Comparison of ENCODE assay signal across 1 cellular context in the genomic region with DNA sequence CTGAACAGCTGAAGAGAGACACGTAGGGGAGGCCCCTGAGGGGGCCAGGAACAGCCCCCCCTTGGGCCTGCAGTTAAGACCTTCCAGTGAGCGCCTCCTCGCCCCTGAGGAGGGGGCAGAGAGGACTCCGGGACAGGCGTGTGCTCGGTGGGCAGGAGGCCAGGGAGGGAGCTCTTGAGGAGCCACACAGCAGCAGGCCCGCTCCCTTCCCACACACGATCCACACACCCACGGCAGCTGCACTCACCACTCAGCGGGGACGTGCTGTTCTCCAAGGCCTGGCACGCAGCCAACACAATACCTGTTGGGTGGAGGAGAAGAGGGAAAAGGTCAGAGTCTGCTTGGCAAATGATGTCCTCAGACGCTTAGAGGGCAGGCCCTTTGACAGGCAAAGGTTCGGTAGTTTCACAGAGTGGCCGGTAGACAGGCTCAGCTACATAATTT.
A peak's percentile ranks its signal among the peaks of the same experiment; 100 is the strongest.
TF ChIP-seq lines count a peak whose summit lies in the region.

No MANE protein-coding gene starts in this region.

TF ChIP-seq in HepG2, 621 proteins besides CTCF, POLR2A, EP300 and RAD21 (continued from another document and continues in another):
- TF ChIP-seq, protein P1, sequence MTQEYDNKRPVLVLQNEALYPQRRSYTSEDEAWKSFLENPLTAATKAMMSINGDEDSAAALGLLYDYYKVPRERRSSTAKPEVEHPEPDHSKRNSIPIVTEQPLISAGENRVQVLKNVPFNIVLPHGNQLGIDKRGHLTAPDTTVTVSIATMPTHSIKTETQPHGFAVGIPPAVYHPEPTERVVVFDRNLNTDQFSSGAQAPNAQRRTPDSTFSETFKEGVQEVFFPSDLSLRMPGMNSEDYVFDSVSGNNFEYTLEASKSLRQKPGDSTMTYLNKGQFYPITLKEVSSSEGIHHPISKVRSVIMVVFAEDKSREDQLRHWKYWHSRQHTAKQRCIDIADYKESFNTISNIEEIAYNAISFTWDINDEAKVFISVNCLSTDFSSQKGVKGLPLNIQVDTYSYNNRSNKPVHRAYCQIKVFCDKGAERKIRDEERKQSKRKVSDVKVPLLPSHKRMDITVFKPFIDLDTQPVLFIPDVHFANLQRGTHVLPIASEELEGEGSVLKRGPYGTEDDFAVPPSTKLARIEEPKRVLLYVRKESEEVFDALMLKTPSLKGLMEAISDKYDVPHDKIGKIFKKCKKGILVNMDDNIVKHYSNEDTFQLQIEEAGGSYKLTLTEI (CRISPR knock-in tag; conservative IDR thresholded peaks at IDR 0.05): no peak
- TF ChIP-seq NBN (conservative IDR thresholded peaks at IDR 0.05): no peak
- TF ChIP-seq, protein P2, sequence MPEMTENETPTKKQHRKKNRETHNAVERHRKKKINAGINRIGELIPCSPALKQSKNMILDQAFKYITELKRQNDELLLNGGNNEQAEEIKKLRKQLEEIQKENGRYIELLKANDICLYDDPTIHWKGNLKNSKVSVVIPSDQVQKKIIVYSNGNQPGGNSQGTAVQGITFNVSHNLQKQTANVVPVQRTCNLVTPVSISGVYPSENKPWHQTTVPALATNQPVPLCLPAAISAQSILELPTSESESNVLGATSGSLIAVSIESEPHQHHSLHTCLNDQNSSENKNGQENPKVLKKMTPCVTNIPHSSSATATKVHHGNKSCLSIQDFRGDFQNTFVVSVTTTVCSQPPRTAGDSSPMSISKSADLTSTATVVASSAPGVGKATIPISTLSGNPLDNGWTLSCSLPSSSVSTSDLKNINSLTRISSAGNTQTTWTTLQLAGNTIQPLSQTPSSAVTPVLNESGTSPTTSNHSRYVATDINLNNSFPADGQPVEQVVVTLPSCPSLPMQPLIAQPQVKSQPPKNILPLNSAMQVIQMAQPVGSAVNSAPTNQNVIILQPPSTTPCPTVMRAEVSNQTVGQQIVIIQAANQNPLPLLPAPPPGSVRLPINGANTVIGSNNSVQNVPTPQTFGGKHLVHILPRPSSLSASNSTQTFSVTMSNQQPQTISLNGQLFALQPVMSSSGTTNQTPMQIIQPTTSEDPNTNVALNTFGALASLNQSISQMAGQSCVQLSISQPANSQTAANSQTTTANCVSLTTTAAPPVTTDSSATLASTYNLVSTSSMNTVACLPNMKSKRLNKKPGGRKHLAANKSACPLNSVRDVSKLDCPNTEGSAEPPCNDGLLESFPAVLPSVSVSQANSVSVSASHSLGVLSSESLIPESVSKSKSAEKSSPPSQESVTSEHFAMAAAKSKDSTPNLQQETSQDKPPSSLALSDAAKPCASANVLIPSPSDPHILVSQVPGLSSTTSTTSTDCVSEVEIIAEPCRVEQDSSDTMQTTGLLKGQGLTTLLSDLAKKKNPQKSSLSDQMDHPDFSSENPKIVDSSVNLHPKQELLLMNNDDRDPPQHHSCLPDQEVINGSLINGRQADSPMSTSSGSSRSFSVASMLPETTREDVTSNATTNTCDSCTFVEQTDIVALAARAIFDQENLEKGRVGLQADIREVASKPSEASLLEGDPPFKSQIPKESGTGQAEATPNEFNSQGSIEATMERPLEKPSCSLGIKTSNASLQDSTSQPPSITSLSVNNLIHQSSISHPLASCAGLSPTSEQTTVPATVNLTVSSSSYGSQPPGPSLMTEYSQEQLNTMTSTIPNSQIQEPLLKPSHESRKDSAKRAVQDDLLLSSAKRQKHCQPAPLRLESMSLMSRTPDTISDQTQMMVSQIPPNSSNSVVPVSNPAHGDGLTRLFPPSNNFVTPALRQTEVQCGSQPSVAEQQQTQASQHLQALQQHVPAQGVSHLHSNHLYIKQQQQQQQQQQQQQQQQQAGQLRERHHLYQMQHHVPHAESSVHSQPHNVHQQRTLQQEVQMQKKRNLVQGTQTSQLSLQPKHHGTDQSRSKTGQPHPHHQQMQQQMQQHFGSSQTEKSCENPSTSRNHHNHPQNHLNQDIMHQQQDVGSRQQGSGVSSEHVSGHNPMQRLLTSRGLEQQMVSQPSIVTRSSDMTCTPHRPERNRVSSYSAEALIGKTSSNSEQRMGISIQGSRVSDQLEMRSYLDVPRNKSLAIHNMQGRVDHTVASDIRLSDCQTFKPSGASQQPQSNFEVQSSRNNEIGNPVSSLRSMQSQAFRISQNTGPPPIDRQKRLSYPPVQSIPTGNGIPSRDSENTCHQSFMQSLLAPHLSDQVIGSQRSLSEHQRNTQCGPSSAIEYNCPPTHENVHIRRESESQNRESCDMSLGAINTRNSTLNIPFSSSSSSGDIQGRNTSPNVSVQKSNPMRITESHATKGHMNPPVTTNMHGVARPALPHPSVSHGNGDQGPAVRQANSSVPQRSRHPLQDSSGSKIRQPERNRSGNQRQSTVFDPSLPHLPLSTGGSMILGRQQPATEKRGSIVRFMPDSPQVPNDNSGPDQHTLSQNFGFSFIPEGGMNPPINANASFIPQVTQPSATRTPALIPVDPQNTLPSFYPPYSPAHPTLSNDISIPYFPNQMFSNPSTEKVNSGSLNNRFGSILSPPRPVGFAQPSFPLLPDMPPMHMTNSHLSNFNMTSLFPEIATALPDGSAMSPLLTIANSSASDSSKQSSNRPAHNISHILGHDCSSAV (CRISPR knock-in tag; IDR thresholded peaks at IDR 0.05; ENCODE audit: borderline replicate concordance): no peak
- no peak for TF ChIP-seq ZNF83 (CRISPR knock-in tag; IDR thresholded peaks at IDR 0.05; ENCODE audit: borderline replicate concordance)
- no peak for TF ChIP-seq MLLT10 (CRISPR knock-in tag; IDR thresholded peaks at IDR 0.05)
- TF ChIP-seq, protein P3, sequence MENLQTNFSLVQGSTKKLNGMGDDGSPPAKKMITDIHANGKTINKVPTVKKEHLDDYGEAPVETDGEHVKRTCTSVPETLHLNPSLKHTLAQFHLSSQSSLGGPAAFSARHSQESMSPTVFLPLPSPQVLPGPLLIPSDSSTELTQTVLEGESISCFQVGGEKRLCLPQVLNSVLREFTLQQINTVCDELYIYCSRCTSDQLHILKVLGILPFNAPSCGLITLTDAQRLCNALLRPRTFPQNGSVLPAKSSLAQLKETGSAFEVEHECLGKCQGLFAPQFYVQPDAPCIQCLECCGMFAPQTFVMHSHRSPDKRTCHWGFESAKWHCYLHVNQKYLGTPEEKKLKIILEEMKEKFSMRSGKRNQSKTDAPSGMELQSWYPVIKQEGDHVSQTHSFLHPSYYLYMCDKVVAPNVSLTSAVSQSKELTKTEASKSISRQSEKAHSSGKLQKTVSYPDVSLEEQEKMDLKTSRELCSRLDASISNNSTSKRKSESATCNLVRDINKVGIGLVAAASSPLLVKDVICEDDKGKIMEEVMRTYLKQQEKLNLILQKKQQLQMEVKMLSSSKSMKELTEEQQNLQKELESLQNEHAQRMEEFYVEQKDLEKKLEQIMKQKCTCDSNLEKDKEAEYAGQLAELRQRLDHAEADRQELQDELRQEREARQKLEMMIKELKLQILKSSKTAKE (CRISPR knock-in tag; IDR thresholded peaks at IDR 0.05; ENCODE audit: borderline replicate concordance): no peak
- no peak for TF ChIP-seq KDM4B (CRISPR knock-in tag; IDR thresholded peaks at IDR 0.05)
- no peak for TF ChIP-seq ZEB1 (IDR thresholded peaks at IDR 0.05; ENCODE audit: insufficient replicate concordance, low read depth)
- no peak for TF ChIP-seq ZNF891 (CRISPR knock-in tag; IDR thresholded peaks at IDR 0.05)
- no peak for TF ChIP-seq ZNF430 (CRISPR knock-in tag; IDR thresholded peaks at IDR 0.05)
- no peak for TF ChIP-seq HIVEP1 (CRISPR knock-in tag; IDR thresholded peaks at IDR 0.05)
- no peak for TF ChIP-seq SCMH1 (CRISPR knock-in tag; IDR thresholded peaks at IDR 0.05; ENCODE audit: borderline replicate concordance)
- TF ChIP-seq, protein P4, sequence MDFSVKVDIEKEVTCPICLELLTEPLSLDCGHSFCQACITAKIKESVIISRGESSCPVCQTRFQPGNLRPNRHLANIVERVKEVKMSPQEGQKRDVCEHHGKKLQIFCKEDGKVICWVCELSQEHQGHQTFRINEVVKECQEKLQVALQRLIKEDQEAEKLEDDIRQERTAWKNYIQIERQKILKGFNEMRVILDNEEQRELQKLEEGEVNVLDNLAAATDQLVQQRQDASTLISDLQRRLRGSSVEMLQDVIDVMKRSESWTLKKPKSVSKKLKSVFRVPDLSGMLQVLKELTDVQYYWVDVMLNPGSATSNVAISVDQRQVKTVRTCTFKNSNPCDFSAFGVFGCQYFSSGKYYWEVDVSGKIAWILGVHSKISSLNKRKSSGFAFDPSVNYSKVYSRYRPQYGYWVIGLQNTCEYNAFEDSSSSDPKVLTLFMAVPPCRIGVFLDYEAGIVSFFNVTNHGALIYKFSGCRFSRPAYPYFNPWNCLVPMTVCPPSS (IDR thresholded peaks at IDR 0.05): no peak
- peak; percentile 70 for TF ChIP-seq HNF4A (CRISPR knock-in tag; IDR thresholded peaks at IDR 0.05)
- TF ChIP-seq ZZZ3 (CRISPR knock-in tag; IDR thresholded peaks at IDR 0.05; ENCODE audit: borderline replicate concordance): no peak
- no peak for TF ChIP-seq ZNF790 (CRISPR knock-in tag; IDR thresholded peaks at IDR 0.05; ENCODE audit: borderline replicate concordance)
- no peak for TF ChIP-seq CC2D1A (CRISPR knock-in tag; IDR thresholded peaks at IDR 0.05)
- TF ChIP-seq ZBTB3 (CRISPR knock-in tag; IDR thresholded peaks at IDR 0.05; ENCODE audit: borderline replicate concordance, low read depth): no peak
- TF ChIP-seq, protein P5, sequence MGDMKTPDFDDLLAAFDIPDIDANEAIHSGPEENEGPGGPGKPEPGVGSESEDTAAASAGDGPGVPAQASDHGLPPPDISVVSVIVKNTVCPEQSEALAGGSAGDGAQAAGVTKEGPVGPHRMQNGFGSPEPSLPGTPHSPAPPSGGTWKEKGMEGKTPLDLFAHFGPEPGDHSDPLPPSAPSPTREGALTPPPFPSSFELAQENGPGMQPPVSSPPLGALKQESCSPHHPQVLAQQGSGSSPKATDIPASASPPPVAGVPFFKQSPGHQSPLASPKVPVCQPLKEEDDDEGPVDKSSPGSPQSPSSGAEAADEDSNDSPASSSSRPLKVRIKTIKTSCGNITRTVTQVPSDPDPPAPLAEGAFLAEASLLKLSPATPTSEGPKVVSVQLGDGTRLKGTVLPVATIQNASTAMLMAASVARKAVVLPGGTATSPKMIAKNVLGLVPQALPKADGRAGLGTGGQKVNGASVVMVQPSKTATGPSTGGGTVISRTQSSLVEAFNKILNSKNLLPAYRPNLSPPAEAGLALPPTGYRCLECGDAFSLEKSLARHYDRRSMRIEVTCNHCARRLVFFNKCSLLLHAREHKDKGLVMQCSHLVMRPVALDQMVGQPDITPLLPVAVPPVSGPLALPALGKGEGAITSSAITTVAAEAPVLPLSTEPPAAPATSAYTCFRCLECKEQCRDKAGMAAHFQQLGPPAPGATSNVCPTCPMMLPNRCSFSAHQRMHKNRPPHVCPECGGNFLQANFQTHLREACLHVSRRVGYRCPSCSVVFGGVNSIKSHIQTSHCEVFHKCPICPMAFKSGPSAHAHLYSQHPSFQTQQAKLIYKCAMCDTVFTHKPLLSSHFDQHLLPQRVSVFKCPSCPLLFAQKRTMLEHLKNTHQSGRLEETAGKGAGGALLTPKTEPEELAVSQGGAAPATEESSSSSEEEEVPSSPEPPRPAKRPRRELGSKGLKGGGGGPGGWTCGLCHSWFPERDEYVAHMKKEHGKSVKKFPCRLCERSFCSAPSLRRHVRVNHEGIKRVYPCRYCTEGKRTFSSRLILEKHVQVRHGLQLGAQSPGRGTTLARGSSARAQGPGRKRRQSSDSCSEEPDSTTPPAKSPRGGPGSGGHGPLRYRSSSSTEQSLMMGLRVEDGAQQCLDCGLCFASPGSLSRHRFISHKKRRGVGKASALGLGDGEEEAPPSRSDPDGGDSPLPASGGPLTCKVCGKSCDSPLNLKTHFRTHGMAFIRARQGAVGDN (CRISPR knock-in tag; IDR thresholded peaks at IDR 0.05): peak; percentile 72
- TF ChIP-seq, protein P6, sequence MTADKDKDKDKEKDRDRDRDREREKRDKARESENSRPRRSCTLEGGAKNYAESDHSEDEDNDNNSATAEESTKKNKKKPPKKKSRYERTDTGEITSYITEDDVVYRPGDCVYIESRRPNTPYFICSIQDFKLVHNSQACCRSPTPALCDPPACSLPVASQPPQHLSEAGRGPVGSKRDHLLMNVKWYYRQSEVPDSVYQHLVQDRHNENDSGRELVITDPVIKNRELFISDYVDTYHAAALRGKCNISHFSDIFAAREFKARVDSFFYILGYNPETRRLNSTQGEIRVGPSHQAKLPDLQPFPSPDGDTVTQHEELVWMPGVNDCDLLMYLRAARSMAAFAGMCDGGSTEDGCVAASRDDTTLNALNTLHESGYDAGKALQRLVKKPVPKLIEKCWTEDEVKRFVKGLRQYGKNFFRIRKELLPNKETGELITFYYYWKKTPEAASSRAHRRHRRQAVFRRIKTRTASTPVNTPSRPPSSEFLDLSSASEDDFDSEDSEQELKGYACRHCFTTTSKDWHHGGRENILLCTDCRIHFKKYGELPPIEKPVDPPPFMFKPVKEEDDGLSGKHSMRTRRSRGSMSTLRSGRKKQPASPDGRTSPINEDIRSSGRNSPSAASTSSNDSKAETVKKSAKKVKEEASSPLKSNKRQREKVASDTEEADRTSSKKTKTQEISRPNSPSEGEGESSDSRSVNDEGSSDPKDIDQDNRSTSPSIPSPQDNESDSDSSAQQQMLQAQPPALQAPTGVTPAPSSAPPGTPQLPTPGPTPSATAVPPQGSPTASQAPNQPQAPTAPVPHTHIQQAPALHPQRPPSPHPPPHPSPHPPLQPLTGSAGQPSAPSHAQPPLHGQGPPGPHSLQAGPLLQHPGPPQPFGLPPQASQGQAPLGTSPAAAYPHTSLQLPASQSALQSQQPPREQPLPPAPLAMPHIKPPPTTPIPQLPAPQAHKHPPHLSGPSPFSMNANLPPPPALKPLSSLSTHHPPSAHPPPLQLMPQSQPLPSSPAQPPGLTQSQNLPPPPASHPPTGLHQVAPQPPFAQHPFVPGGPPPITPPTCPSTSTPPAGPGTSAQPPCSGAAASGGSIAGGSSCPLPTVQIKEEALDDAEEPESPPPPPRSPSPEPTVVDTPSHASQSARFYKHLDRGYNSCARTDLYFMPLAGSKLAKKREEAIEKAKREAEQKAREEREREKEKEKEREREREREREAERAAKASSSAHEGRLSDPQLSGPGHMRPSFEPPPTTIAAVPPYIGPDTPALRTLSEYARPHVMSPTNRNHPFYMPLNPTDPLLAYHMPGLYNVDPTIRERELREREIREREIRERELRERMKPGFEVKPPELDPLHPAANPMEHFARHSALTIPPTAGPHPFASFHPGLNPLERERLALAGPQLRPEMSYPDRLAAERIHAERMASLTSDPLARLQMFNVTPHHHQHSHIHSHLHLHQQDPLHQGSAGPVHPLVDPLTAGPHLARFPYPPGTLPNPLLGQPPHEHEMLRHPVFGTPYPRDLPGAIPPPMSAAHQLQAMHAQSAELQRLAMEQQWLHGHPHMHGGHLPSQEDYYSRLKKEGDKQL (CRISPR knock-in tag; IDR thresholded peaks at IDR 0.05; ENCODE audit: low read depth): no peak
- no peak for TF ChIP-seq ZNF207 (IDR thresholded peaks at IDR 0.05; ENCODE audit: borderline replicate concordance)
- TF ChIP-seq REPIN1 (CRISPR knock-in tag; IDR thresholded peaks at IDR 0.05; ENCODE audit: borderline replicate concordance, low read depth): no peak
- TF ChIP-seq, protein P7, sequence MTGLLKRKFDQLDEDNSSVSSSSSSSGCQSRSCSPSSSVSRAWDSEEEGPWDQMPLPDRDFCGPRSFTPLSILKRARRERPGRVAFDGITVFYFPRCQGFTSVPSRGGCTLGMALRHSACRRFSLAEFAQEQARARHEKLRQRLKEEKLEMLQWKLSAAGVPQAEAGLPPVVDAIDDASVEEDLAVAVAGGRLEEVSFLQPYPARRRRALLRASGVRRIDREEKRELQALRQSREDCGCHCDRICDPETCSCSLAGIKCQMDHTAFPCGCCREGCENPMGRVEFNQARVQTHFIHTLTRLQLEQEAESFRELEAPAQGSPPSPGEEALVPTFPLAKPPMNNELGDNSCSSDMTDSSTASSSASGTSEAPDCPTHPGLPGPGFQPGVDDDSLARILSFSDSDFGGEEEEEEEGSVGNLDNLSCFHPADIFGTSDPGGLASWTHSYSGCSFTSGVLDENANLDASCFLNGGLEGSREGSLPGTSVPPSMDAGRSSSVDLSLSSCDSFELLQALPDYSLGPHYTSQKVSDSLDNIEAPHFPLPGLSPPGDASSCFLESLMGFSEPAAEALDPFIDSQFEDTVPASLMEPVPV (CRISPR knock-in tag; IDR thresholded peaks at IDR 0.05): no peak
- TF ChIP-seq ETV5 (CRISPR knock-in tag; IDR thresholded peaks at IDR 0.05; ENCODE audit: borderline replicate concordance): no peak
- no peak for TF ChIP-seq ZNF564 (CRISPR knock-in tag; IDR thresholded peaks at IDR 0.05)
- peak; percentile 35; the same call in 1 of the 2 replicates for TF ChIP-seq HDAC1 (CRISPR knock-in tag; IDR thresholded peaks at IDR 0.05)
- TF ChIP-seq TMF1 (CRISPR knock-in tag; IDR thresholded peaks at IDR 0.05; ENCODE audit: low read depth): no peak
- TF ChIP-seq ARNTL (CRISPR knock-in tag; IDR thresholded peaks at IDR 0.05): no peak
